16 cellular contexts compared by ENCODE assay signal in genomic region chr12:72288911-72289310, GRCh38. TPM values are rescaled to one million over a fixed set of nuclear protein-coding genes. Genes with fewer than 3 reads are reported as not detected.
"Had no signal": no experiment of that assay in that cellular context is flagged by ENCODE, and none has a peak within 500 bp of the region (broad histone marks: within the 10 kb centered on the region; RNA-seq: fewer than 3 reads in every experiment).

No MANE protein-coding gene starts in this region.

- H3K9me3 ChIP-seq: left lung, lower lobe of right lung, ovary had no signal

- H3K9ac ChIP-seq: neural progenitor cell had no signal

- H3K79me2 ChIP-seq: hepatocyte had no signal

- H3K4me2 ChIP-seq: hepatocyte, neural progenitor cell, smooth muscle cell had no signal

- H3K4me3 ChIP-seq: coronary artery, hepatocyte, left lung, lower lobe of right lung, neural progenitor cell, ovary, smooth muscle cell had no signal

- H3K27ac ChIP-seq: coronary artery, hepatocyte, left lung, lower lobe of right lung, neural progenitor cell, ovary had no signal

- H3K4me1 ChIP-seq: left lung, lower lobe of right lung, neural progenitor cell had no signal

- H3K27me3 ChIP-seq: hepatocyte, left lung, neural progenitor cell, ovary had no signal

- DNase-seq: effector CD4-positive, alpha-beta T cell; endodermal cell; left lung; lower lobe of right lung; natural killer cell; nucleus accumbens; ovary; right cardiac atrium; stimulated activated CD4-positive, alpha-beta T cell treated with anti-CD3 and anti-CD28 coated beads, Interleukin-2, amount 100 ng/mL, for 48 hours; stimulated activated naive CD4-positive, alpha-beta T cell treated with Interleukin-2 at 50 U/mL for 16 hours; trophoblast cell had no signal

- H3K36me3 ChIP-seq: left lung, lower lobe of right lung, neural progenitor cell, ovary had no signal

- H2AFZ ChIP-seq: hepatocyte, neural progenitor cell had no signal

RNA-seq across cellular contexts. Expression of gene TRHDE, which starts 16.7 kb away (rescaled TPM):
- total RNA-seq: myocyte had no signal
